27 cellular contexts compared by ENCODE assay signal in genomic region chr7:158651968-158652555, GRCh38. TPM values are rescaled to one million over a fixed set of nuclear protein-coding genes. Genes with fewer than 3 reads are reported as not detected.
A peak's percentile ranks its signal among the peaks of the same experiment; 100 is the strongest.
DNase-seq lines count a peak whose midpoint lies in the region; ATAC-seq, FAIRE-seq and TF ChIP-seq lines count a peak whose summit lies in the region.
"Had no signal": no experiment of that assay in that cellular context is flagged by ENCODE, and none has a peak within 500 bp of the region (broad histone marks: within the 10 kb centered on the region; RNA-seq: fewer than 3 reads in every experiment).

No MANE protein-coding gene starts in this region.

- H4K20me1 ChIP-seq in astrocyte (ENCODE audit: insufficient read depth, low read length): peaks cover 9% of the 10 kb centered on the region

- ATAC-seq in Right ventricle myocardium inferior: peak; percentile 23
- ATAC-seq: HepG2, mucosa of descending colon had no signal

- peaks cover 13% of the 10 kb centered on the region for H3K79me2 ChIP-seq in astrocyte (ENCODE audit: insufficient read depth, low read length)
- H3K79me2 ChIP-seq: hepatocyte had no signal

- H3K4me1 ChIP-seq in astrocyte (ENCODE audit: insufficient read depth, low read length): peaks cover 28% of the 10 kb centered on the region
- H3K4me1 ChIP-seq: prostate gland had no signal

- H3K4me3 Mint-ChIP-seq in astrocyte (ENCODE audit: unreplicated experiment) (peak overlapping the region; percentile 50), glutamatergic neuron (ENCODE audit: unreplicated experiment) (no peak overlapping the region)
- H3K4me3 Mint-ChIP-seq: activated B cell treated with CpG ODN at 0.5 μM for 24 hours; activated naive CD8-positive, alpha-beta T cell treated with anti-CD3 and anti-CD28 coated beads, Interleukin-2, amount 10 ng/mL, durations not matched to agents 7 days and 5 days; brain had no signal

- H3K27ac Mint-ChIP-seq in astrocyte (ENCODE audit: unreplicated experiment) (no peak overlapping the region), glutamatergic neuron (ENCODE audit: unreplicated experiment) (peak overlapping the region; percentile 1)
- H3K27ac Mint-ChIP-seq: activated B cell treated with CpG ODN at 0.5 μM for 24 hours; activated naive CD8-positive, alpha-beta T cell treated with anti-CD3 and anti-CD28 coated beads, Interleukin-2, amount 10 ng/mL, durations not matched to agents 7 days and 5 days had no signal

- H3K36me3 ChIP-seq in astrocyte (ENCODE audit: insufficient read depth, low read length): peaks cover 6% of the 10 kb centered on the region
- H3K36me3 ChIP-seq: prostate gland had no signal

- no peak overlapping the region for H3K9ac ChIP-seq in astrocyte (ENCODE audit: low read length)

- H3K27ac ChIP-seq in astrocyte (ENCODE audit: low read depth, low read length): no peak overlapping the region
- H3K27ac ChIP-seq: hepatocyte, HL-60, prostate gland, suprapubic skin had no signal

- H3K36me3 Mint-ChIP-seq in astrocyte (ENCODE audit: low read depth, unreplicated experiment): no peaks in the 10 kb centered on the region
- peaks cover 4% of the 10 kb centered on the region for H3K36me3 Mint-ChIP-seq in glutamatergic neuron (ENCODE audit: unreplicated experiment)

- no peaks in the 10 kb centered on the region for H3K27me3 Mint-ChIP-seq in astrocyte (ENCODE audit: low read depth, unreplicated experiment)
- H3K27me3 Mint-ChIP-seq in glutamatergic neuron (ENCODE audit: unreplicated experiment): peaks cover 1% of the 10 kb centered on the region
- H3K27me3 Mint-ChIP-seq: activated B cell treated with CpG ODN at 0.5 μM for 24 hours; activated naive CD8-positive, alpha-beta T cell treated with anti-CD3 and anti-CD28 coated beads, Interleukin-2, amount 10 ng/mL, durations not matched to agents 7 days and 5 days; brain had no signal

- TF ChIP-seq CTCF in astrocyte (IDR thresholded peaks at IDR 0.05; ENCODE audit: insufficient read depth, low read depth, low read length) (no peak), glutamatergic neuron (IDR thresholded peaks at IDR 0.05; ENCODE audit: partially characterized antibody, unreplicated experiment) (no peak)

- DNase-seq in Right ventricle myocardium inferior (ENCODE audit: missing footprints): no peak
- no peak for DNase-seq in cardiac septum (ENCODE audit: low spot score)
- no peak for DNase-seq in astrocyte (ENCODE audit: low read depth)
- DNase-seq in glutamatergic neuron: no peak
- no peak for DNase-seq in epidermal melanocyte (ENCODE audit: insufficient read length, low spot score)
- no peak for DNase-seq in activated effector memory CD4-positive, alpha-beta T cell treated with anti-CD3 and anti-CD28 coated beads, Interleukin-2, amount 50 U/mL, for 16 hours
- no peak for DNase-seq in stimulated activated naive CD4-positive, alpha-beta T cell (lab: John Stamatoyannopoulos, UW)
- DNase-seq in NOMO-1 treated with dmso at 0.1 percent for 144 hours (lab: John Stamatoyannopoulos, UW; ENCODE audit: unreplicated experiment): no peak
- DNase-seq: ACHN; activated B cell treated with CpG ODN at 0.5 μM for 24 hours; activated naive CD8-positive, alpha-beta T cell treated with anti-CD3 and anti-CD28 coated beads, Interleukin-2, amount 10 ng/mL, durations not matched to agents 7 days and 5 days; C1 segment of cervical spinal cord; Calu3; cortex of kidney; mucosa of descending colon; NCI-H524; RPMI8226; T-helper 9 cell had no signal

- intact Hi-C loops in Right ventricle myocardium inferior (cut with DNase I): no loop called here
- intact Hi-C loops in cardiac septum (cut with DNase I): no loop called here

- no peak overlapping the region for H3K4me2 ChIP-seq in astrocyte (ENCODE audit: low read length)
- H3K4me2 ChIP-seq: hepatocyte had no signal

- H2AFZ ChIP-seq in astrocyte (ENCODE audit: low read depth, low read length): no peak overlapping the region
- H2AFZ ChIP-seq: hepatocyte had no signal

- H3K27me3 ChIP-seq in astrocyte (ENCODE audit: insufficient read depth, low read length): no peaks in the 10 kb centered on the region
- H3K27me3 ChIP-seq: hepatocyte, suprapubic skin had no signal

- no peak overlapping the region for H3K4me3 ChIP-seq in astrocyte (ENCODE audit: insufficient read depth, low read depth, low read length)
- H3K4me3 ChIP-seq: hepatocyte, mucosa of descending colon, prostate gland, suprapubic skin had no signal

- no peak for FAIRE-seq in astrocyte (lab: Jason Lieb, UNC)
- FAIRE-seq: endometrium, H1, HepG2, urothelium cell line had no signal

- H3K4me1 Mint-ChIP-seq in astrocyte (ENCODE audit: low read depth, unreplicated experiment): peaks cover 23% of the 10 kb centered on the region
- H3K4me1 Mint-ChIP-seq in glutamatergic neuron (ENCODE audit: low read depth, unreplicated experiment): peaks cover 21% of the 10 kb centered on the region
- H3K4me1 Mint-ChIP-seq: activated B cell treated with CpG ODN at 0.5 μM for 24 hours, brain had no signal

- H3K9me3 Mint-ChIP-seq in astrocyte (ENCODE audit: unreplicated experiment) (no peaks in the 10 kb centered on the region), glutamatergic neuron (ENCODE audit: unreplicated experiment) (peaks cover 3% of the 10 kb centered on the region)
- H3K9me3 Mint-ChIP-seq: activated naive CD8-positive, alpha-beta T cell treated with anti-CD3 and anti-CD28 coated beads, Interleukin-2, amount 10 ng/mL, durations not matched to agents 7 days and 5 days; brain had no signal

- no peaks in the 10 kb centered on the region for H3K9me3 ChIP-seq in astrocyte (ENCODE audit: insufficient read depth, low read depth, low read length)
- H3K9me3 ChIP-seq: mucosa of descending colon, prostate gland, suprapubic skin had no signal

RNA-seq across cellular contexts. Expression of gene NCAPG2, which starts 52.5 kb away (rescaled TPM):
- 6.4 TPM for total RNA-seq in Right ventricle myocardium inferior
- 3.6 TPM for total RNA-seq in cardiac septum
- total RNA-seq in astrocyte: 8.7 and 9.6 TPM in 2 replicates
- 27.2 TPM for total RNA-seq in glutamatergic neuron (ENCODE audit: unreplicated experiment)
